33 cellular contexts compared by ENCODE assay signal in the genomic region with DNA sequence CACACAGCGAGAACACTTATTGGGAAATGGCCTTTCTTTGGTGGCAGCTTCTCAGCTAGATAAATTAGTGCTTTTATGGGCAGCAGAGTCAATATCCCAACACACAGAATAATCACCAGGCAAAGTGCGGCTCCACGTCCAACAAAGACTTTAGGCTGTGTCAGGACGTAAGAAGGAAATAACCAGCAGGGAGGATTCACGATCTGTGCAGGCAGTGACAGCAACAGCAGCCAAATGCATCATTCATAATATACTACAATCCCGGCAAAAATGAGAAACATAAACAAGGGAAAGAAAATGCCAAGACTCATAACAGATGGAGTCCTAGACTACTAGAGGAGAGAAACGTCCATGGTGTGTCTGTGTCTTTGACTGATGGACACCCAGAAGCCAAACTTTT.
"Had no signal": no experiment of that assay in that cellular context is flagged by ENCODE, and none has a peak within 500 bp of the region (broad histone marks: within the 10 kb centered on the region; RNA-seq: fewer than 3 reads in every experiment).

No MANE protein-coding gene starts in this region.

- H3K27ac Mint-ChIP-seq: activated CD4-positive, alpha-beta memory T cell treated with anti-CD3 and anti-CD28 coated beads, Interleukin-2, amount 10 ng/mL, durations not matched to agents 7 days and 5 days; activated CD8-positive, alpha-beta memory T cell treated with anti-CD3 and anti-CD28 coated beads, Interleukin-2, amount 10 ng/mL, durations not matched to agents 7 days and 5 days; activated naive CD4-positive, alpha-beta T cell treated with anti-CD3 and anti-CD28 coated beads for 36 hours; activated naive CD4-positive, alpha-beta T cell treated with anti-CD3 and anti-CD28 coated beads, Interleukin-2, amount 50 U/mL, for 72 hours; activated T-cell treated with anti-CD3 and anti-CD28 coated beads, Interleukin-2, amount 50 U/mL, for 72 hours; activated T-helper 17 cell treated with anti-CD3 and anti-CD28 coated beads, Interleukin-2, amount 50 U/mL, for 72 hours; T-cell; T-helper 17 cell had no signal

- H3K4me2 ChIP-seq: PC-9 had no signal

- H2AFZ ChIP-seq: PC-9 had no signal

- H3K9me3 Mint-ChIP-seq: activated CD4-positive, alpha-beta memory T cell treated with anti-CD3 and anti-CD28 coated beads, Interleukin-2, amount 10 ng/mL, durations not matched to agents 7 days and 5 days; activated naive CD4-positive, alpha-beta T cell treated with anti-CD3 and anti-CD28 coated beads for 36 hours; activated naive CD4-positive, alpha-beta T cell treated with anti-CD3 and anti-CD28 coated beads, Interleukin-2, amount 50 U/mL, for 72 hours; activated T-cell treated with anti-CD3 and anti-CD28 coated beads, Interleukin-2, amount 50 U/mL, for 72 hours; activated T-helper 17 cell treated with anti-CD3 and anti-CD28 coated beads, Interleukin-2, amount 50 U/mL, for 72 hours; central memory CD8-positive, alpha-beta T cell; T-cell had no signal

- H3K4me3 ChIP-seq: adrenal gland, body of pancreas, MG63, PC-9 had no signal

- H3K4me1 ChIP-seq: adrenal gland, body of pancreas had no signal

- H3K27ac ChIP-seq: adrenal gland, body of pancreas, PC-9, RWPE1, WERI-Rb-1 had no signal

- H3K4me1 Mint-ChIP-seq: activated CD4-positive, alpha-beta memory T cell treated with anti-CD3 and anti-CD28 coated beads, Interleukin-2, amount 10 ng/mL, durations not matched to agents 7 days and 5 days; activated CD8-positive, alpha-beta memory T cell treated with anti-CD3 and anti-CD28 coated beads, Interleukin-2, amount 10 ng/mL, durations not matched to agents 7 days and 5 days; activated T-helper 17 cell treated with anti-CD3 and anti-CD28 coated beads, Interleukin-2, amount 50 U/mL, for 72 hours; central memory CD8-positive, alpha-beta T cell; T-cell had no signal

- H3K27me3 ChIP-seq: adrenal gland, body of pancreas, MG63 had no signal

- H3K27me3 Mint-ChIP-seq: activated CD4-positive, alpha-beta memory T cell treated with anti-CD3 and anti-CD28 coated beads, Interleukin-2, amount 10 ng/mL, durations not matched to agents 7 days and 5 days; activated CD8-positive, alpha-beta memory T cell treated with anti-CD3 and anti-CD28 coated beads, Interleukin-2, amount 10 ng/mL, durations not matched to agents 7 days and 5 days; activated T-helper 17 cell treated with anti-CD3 and anti-CD28 coated beads, Interleukin-2, amount 50 U/mL, for 72 hours; central memory CD8-positive, alpha-beta T cell; T-cell; T-helper 17 cell had no signal

- H3K4me3 Mint-ChIP-seq: activated CD4-positive, alpha-beta memory T cell treated with anti-CD3 and anti-CD28 coated beads, Interleukin-2, amount 10 ng/mL, durations not matched to agents 7 days and 5 days; activated CD8-positive, alpha-beta memory T cell treated with anti-CD3 and anti-CD28 coated beads, Interleukin-2, amount 10 ng/mL, durations not matched to agents 7 days and 5 days; activated naive CD4-positive, alpha-beta T cell treated with anti-CD3 and anti-CD28 coated beads for 36 hours; activated T-cell treated with anti-CD3 and anti-CD28 coated beads, Interleukin-2, amount 50 U/mL, for 72 hours; activated T-helper 17 cell treated with anti-CD3 and anti-CD28 coated beads, Interleukin-2, amount 50 U/mL, for 72 hours; central memory CD8-positive, alpha-beta T cell; T-cell; T-helper 17 cell had no signal

- DNase-seq: activated CD4-positive, alpha-beta memory T cell treated with anti-CD3 and anti-CD28 coated beads, Interleukin-2, amount 10 ng/mL, durations not matched to agents 7 days and 5 days; activated CD4-positive, alpha-beta T cell treated with anti-CD3 and anti-CD28 coated beads for 1 hour; activated CD4-positive, alpha-beta T cell treated with anti-CD3 and anti-CD28 coated beads for 48 hours; activated CD4-positive, CD25-positive, alpha-beta regulatory T cell; activated CD8-positive, alpha-beta memory T cell treated with anti-CD3 and anti-CD28 coated beads for 24 hours; activated CD8-positive, alpha-beta memory T cell treated with anti-CD3 and anti-CD28 coated beads, Interleukin-2, amount 10 ng/mL, durations not matched to agents 7 days and 5 days; activated CD8-positive, alpha-beta memory T cell treated with anti-CD3 and anti-CD28 coated beads, Interleukin-2, amount 50 U/mL, for 48 hours; activated gamma-delta T cell treated with Interleukin-2 at 50 U/mL for 16 hours; activated naive CD4-positive, alpha-beta T cell treated with anti-CD3 and anti-CD28 coated beads for 36 hours; activated T-cell treated with anti-CD3 and anti-CD28 coated beads, Interleukin-2, amount 50 U/mL, for 1 hour; activated T-cell treated with anti-CD3 and anti-CD28 coated beads, Interleukin-2, amount 50 U/mL, for 72 hours; adrenal gland; body of pancreas; KG1; MG63; NCI-H1105; NCI-H1417 treated with DMSO at 0.1 percent for 48 hours; NCI-H187 treated with DMSO at 0.1 percent for 48 hours; NCI-H2171 treated with DMSO at 0.1 percent for 48 hours; NCI-H2227 treated with DMSO at 0.1 percent for 48 hours; NCI-H510A treated with DMSO at 0.1 percent for 48 hours; NCI-H526 treated with DMSO at 0.1 percent for 48 hours; NCI-H774; PC-9; SIG-M5; T-cell; T-helper 17 cell; WERI-Rb-1 had no signal

- H3K36me3 ChIP-seq: adrenal gland, MG63, WERI-Rb-1 had no signal

- H3K36me3 Mint-ChIP-seq: activated CD8-positive, alpha-beta memory T cell treated with anti-CD3 and anti-CD28 coated beads, Interleukin-2, amount 10 ng/mL, durations not matched to agents 7 days and 5 days; activated naive CD4-positive, alpha-beta T cell treated with anti-CD3 and anti-CD28 coated beads, Interleukin-2, amount 50 U/mL, for 72 hours had no signal

- H3K9me3 ChIP-seq: adrenal gland, body of pancreas, MG63 had no signal

- ATAC-seq: activated CD8-positive, alpha-beta memory T cell treated with anti-CD3 and anti-CD28 coated beads, Interleukin-2, amount 10 ng/mL, durations not matched to agents 7 days and 5 days; activated naive CD4-positive, alpha-beta T cell treated with anti-CD3 and anti-CD28 coated beads, Interleukin-2, amount 50 U/mL, for 72 hours; activated T-cell treated with anti-CD3 and anti-CD28 coated beads, Interleukin-2, amount 50 U/mL, for 72 hours; activated T-helper 17 cell treated with anti-CD3 and anti-CD28 coated beads, Interleukin-2, amount 50 U/mL, for 72 hours; body of pancreas; SK-N-SH treated with all-trans-retinoic acid at 6 μM for 48 hours; T-cell; T-helper 17 cell had no signal
